ENCODE assay signal across 14 cellular contexts in the genomic region with DNA sequence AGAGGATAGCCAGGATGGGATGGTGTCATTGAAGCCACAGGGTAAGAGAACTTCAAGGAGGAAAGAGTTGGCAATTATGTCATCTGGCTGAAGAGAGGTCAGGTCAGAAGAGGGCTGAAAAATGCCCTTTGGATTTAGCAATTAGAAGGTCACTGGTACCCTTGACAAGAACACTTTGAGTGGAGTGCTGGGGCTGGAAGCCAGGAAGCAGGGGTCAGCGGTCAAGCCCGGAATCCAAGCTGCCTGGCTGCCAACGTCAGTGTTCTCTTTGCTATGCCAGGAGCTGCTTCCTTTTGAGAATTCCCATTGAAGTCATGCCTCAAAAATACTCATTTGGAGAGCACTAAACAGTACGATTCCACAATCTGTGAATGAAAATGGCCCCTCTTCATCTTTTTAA.
"Had no signal": no experiment of that assay in that cellular context is flagged by ENCODE, and none has a peak within 500 bp of the region (broad histone marks: within the 10 kb centered on the region; RNA-seq: fewer than 3 reads in every experiment).

No MANE protein-coding gene starts in this region.

- H3K36me3 ChIP-seq: cardiac muscle cell, upper lobe of left lung had no signal

- ATAC-seq: activated CD8-positive, alpha-beta memory T cell treated with anti-CD3 and anti-CD28 coated beads, Interleukin-2, amount 10 ng/mL, durations not matched to agents 7 days and 5 days; stimulated activated effector memory CD8-positive, alpha-beta T cell treated with anti-CD3 and anti-CD28 coated beads, Interleukin-12 subunit alpha, Interleukin-12 subunit beta, amount 100 ng/mL, for 72 hours had no signal

- DNase-seq: activated CD4-positive, alpha-beta memory T cell treated with anti-CD3 and anti-CD28 coated beads, Interleukin-2, amount 10 ng/mL, durations not matched to agents 7 days and 5 days; activated CD4-positive, alpha-beta T cell treated with anti-CD3 and anti-CD28 coated beads for 4 hours; activated CD8-positive, alpha-beta memory T cell treated with anti-CD3 and anti-CD28 coated beads, Interleukin-2, amount 10 ng/mL, durations not matched to agents 7 days and 5 days; dorsolateral prefrontal cortex; hippocampal formation; nephron progenitor cell; occipital lobe; SK-N-SH; stimulated activated CD4-positive, alpha-beta T cell treated with anti-CD3 and anti-CD28 coated beads, Interleukin-4, amount 100 ng/mL, for 24 hours had no signal

- H3K27me3 ChIP-seq: cardiac muscle cell, dorsolateral prefrontal cortex, testis, upper lobe of left lung had no signal

- H3K4me1 ChIP-seq: testis had no signal

- H3K4me3 ChIP-seq: cardiac muscle cell, dorsolateral prefrontal cortex, smooth muscle cell, testis, upper lobe of left lung had no signal

- H3K27ac ChIP-seq: cardiac muscle cell, dorsolateral prefrontal cortex, testis, upper lobe of left lung had no signal

- H3K9me3 ChIP-seq: SK-N-SH, testis, upper lobe of left lung had no signal
